In the genomic region with DNA sequence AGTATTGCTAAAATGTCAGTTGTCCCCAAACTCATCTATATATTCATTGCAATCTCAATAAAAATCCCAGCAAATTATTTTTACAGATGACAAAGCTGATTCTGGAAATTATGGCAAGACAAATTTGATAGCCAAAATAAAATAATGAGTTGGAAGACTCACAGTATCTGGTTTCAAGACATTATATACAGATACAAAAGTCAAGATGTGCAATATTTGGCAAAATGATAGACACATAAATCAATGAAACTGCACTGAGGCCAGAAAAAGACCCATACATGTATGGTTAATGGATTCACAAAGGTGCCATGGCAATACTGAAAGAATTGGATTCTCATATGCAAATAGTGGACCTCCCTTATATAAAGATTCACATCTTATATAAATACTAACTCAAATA, we compare ENCODE assay signal across 7 cellular contexts. TPM values are rescaled to one million over a fixed set of nuclear protein-coding genes. Genes with fewer than 3 reads are reported as not detected.
"Had no signal": no experiment of that assay in that cellular context is flagged by ENCODE, and none has a peak within 500 bp of the region (broad histone marks: within the 10 kb centered on the region; RNA-seq: fewer than 3 reads in every experiment).

No MANE protein-coding gene starts in this region.

- DNase-seq: IMR-90, KBM-7, KG1 had no signal

- H3K27ac Mint-ChIP-seq: IgD-negative memory B cell had no signal

- H3K27ac ChIP-seq: HL-60 had no signal

- H3K4me1 Mint-ChIP-seq: IgD-negative memory B cell had no signal

- H3K4me3 ChIP-seq: K562 had no signal

- H3K4me3 Mint-ChIP-seq: IgD-negative memory B cell had no signal

- H3K27me3 Mint-ChIP-seq: IgD-negative memory B cell had no signal

RNA-seq across cellular contexts. Expression of a gene that starts 27.1 kb away (rescaled TPM):
- total RNA-seq: HT-29 had no signal
